Comparison of ENCODE assay signal across 1 cellular context in genomic region chr14:21070083-21070609, GRCh38.
TF ChIP-seq lines count a peak whose summit lies in the region.

ARHGEF40 (plus strand) TSS chr14:21070304; CDS start chr14:21070397, 93 bp downstream.

TF ChIP-seq in WTC11, 78 proteins besides CTCF, POLR2A, EP300 and RAD21 (continued from another document):
- no peak for TF ChIP-seq AR (CRISPR knock-in tag; IDR thresholded peaks at IDR 0.05)
- no peak for TF ChIP-seq ZNF512 (CRISPR knock-in tag; IDR thresholded peaks at IDR 0.05; ENCODE audit: borderline replicate concordance)
- no peak for TF ChIP-seq ZNF138 (CRISPR knock-in tag; conservative IDR thresholded peaks at IDR 0.05)
- TF ChIP-seq, protein P1, sequence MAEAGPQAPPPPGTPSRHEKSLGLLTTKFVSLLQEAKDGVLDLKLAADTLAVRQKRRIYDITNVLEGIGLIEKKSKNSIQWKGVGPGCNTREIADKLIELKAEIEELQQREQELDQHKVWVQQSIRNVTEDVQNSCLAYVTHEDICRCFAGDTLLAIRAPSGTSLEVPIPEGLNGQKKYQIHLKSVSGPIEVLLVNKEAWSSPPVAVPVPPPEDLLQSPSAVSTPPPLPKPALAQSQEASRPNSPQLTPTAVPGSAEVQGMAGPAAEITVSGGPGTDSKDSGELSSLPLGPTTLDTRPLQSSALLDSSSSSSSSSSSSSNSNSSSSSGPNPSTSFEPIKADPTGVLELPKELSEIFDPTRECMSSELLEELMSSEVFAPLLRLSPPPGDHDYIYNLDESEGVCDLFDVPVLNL (CRISPR knock-in tag; IDR thresholded peaks at IDR 0.05; ENCODE audit: borderline replicate concordance, low read depth), result no peak
